20 cellular contexts compared by ENCODE assay signal in the genomic region with DNA sequence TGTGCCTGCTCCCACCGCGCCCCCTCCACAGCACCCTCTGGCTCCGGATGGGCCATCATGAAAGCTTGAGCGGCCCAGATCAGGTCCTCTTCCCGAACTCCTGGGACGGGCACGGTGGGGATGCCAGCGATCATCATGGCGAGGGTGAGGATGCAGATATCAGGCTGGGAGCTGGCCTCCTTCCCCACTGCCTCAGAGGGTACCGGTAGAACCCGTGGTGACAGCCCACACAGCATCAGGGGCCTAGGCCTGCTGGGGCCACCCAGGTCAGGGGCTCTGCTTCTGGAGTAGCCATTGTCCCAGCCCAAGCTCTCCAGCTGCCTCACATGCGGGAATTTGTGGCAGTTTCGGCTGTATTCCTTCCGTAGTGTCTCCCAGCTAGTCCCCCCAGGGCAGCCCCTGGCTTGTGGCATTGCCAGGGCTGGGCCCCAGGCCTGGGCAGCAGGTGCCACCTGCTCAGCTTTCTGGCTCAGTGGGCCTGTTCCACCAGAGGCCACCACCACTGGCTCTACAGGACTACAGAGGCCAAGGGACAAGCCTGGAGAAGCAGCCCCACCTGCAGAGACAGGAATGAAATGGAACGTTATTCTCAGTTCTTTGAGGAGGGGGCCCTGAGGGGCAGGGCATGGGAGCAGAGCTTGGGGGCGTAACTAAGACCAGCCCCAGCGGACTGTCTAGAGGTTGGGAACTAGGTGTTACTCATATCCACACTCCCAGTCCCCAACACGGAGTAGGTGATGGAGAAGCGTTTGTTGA. TPM values are rescaled to one million over a fixed set of nuclear protein-coding genes. Genes with fewer than 3 reads are reported as not detected.
A peak's percentile ranks its signal among the peaks of the same experiment; 100 is the strongest.
DNase-seq lines count a peak whose midpoint lies in the region; ATAC-seq, FAIRE-seq and TF ChIP-seq lines count a peak whose summit lies in the region.
"Had no signal": no experiment of that assay in that cellular context is flagged by ENCODE, and none has a peak within 500 bp of the region (broad histone marks: within the 10 kb centered on the region; RNA-seq: fewer than 3 reads in every experiment).

No MANE protein-coding gene starts in this region.

- CTCF ChIA-PET in GM12878 (lab: Yijun Ruan, JAX): interaction anchor here (1.0 kb wide), 1 partner anchor 83 kb away, joined by 4 read pairs; no protein-coding TSS in a partner anchor

- no peak for TF ChIP-seq EP300 in GM12878 (IDR thresholded peaks at IDR 0.05; ENCODE audit: borderline replicate concordance in 1 of 2, control insufficient read depth in 1 of 2, low read depth in 2 of 2, low read length in 2 of 2)

- in situ Hi-C loops in GM12878 (cut with MboI): no loop called here

- RAD21 ChIA-PET in GM12878 (lab: Charles Lee; ENCODE audit: unreplicated experiment): no interaction called here

- TF ChIP-seq CTCF in GM12878 (IDR thresholded peaks at IDR 0.05 in 2 of 3, conservative IDR thresholded peaks at IDR 0.05 in 1 of 3; ENCODE audit: control insufficient read depth in 2 of 3, extremely low read depth in 1 of 3, insufficient read depth in 1 of 3, low read depth in 3 of 3, low read length in 3 of 3): no peak
- TF ChIP-seq CTCF in neural crest cell (conservative IDR thresholded peaks at IDR 0.05): no peak

- no peak overlapping the region for H3K4me3 ChIP-seq in GM12878
- H3K4me3 ChIP-seq: BLaER1, GM23338, MG63, SK-N-MC had no signal

- H3K27me3 ChIP-seq in GM12878 (replicated peaks in 1 of 2; ENCODE audit: control insufficient read depth in 2 of 2, insufficient read depth in 2 of 2, low read length in 1 of 2): no peaks in the 10 kb centered on the region
- H3K27me3 ChIP-seq: BLaER1, MG63 had no signal

- peaks cover 14% of the 10 kb centered on the region for H3K36me3 Mint-ChIP-seq in activated naive CD4-positive, alpha-beta T cell treated with anti-CD3 and anti-CD28 coated beads, Interleukin-2, amount 50 U/mL, for 24 hours
- peaks cover 2% of the 10 kb centered on the region for H3K36me3 Mint-ChIP-seq in neural crest cell (ENCODE audit: low read depth)

- H4K20me1 ChIP-seq in GM12878 (ENCODE audit: control insufficient read depth, insufficient read depth): no peaks in the 10 kb centered on the region

- intact Hi-C loops in GM12878 (cut with micrococcal nuclease; ENCODE audit: unreplicated experiment): no loop called here

- no peak overlapping the region for H3K4me2 ChIP-seq in GM12878 (ENCODE audit: control insufficient read depth, insufficient read depth)
- H3K4me2 ChIP-seq: BLaER1, GM23338 had no signal

- peaks cover 13% of the 10 kb centered on the region for H3K79me2 ChIP-seq in GM12878 (ENCODE audit: control insufficient read depth, insufficient read depth, low read length)

- TF ChIP-seq POLR2A in GM12878 (IDR thresholded peaks at IDR 0.05; ENCODE audit: low read depth, low read length): peak; percentile 46

- H3K4me1 ChIP-seq in GM12878 (ENCODE audit: control insufficient read depth, insufficient read depth, low read length): peaks cover 20% of the 10 kb centered on the region

- no peak overlapping the region for H3K4me3 Mint-ChIP-seq in activated naive CD4-positive, alpha-beta T cell treated with anti-CD3 and anti-CD28 coated beads, Interleukin-2, amount 50 U/mL, for 24 hours
- H3K4me3 Mint-ChIP-seq in neural crest cell: peak overlapping the region; percentile 44
- H3K4me3 Mint-ChIP-seq: GM23338 had no signal

- 96% methylated on average over 19 of the region's 19 CpGs for WGBS in GM12878 (ENCODE audit: insufficient coverage, insufficient replicate concordance, low lambda C conversion rate, missing lambda C conversion rate)

- FAIRE-seq in GM12878 (lab: Jason Lieb, UNC): no peak
- FAIRE-seq: D721Med had no signal

- no peak for ATAC-seq in GM12878
- ATAC-seq: GM23338, Panc1 had no signal

- H3K9ac ChIP-seq in GM12878 (ENCODE audit: control insufficient read depth, insufficient read depth, low read length): no peak overlapping the region
- H3K9ac ChIP-seq: BLaER1 had no signal

- H3K27ac Mint-ChIP-seq in activated naive CD4-positive, alpha-beta T cell treated with anti-CD3 and anti-CD28 coated beads, Interleukin-2, amount 50 U/mL, for 24 hours: peak overlapping the region; percentile 59
- no peak overlapping the region for H3K27ac Mint-ChIP-seq in neural crest cell (ENCODE audit: unreplicated experiment)
- H3K27ac Mint-ChIP-seq: GM23338 had no signal

- H2AFZ ChIP-seq in GM12878 (ENCODE audit: control insufficient read depth, low read depth, low read length): no peak overlapping the region
- H2AFZ ChIP-seq: GM23338 had no signal

- no peaks in the 10 kb centered on the region for H3K9me3 ChIP-seq in KOPT-K1 (ENCODE audit: insufficient read depth, low read length, poor library complexity, severe bottlenecking)
- no peaks in the 10 kb centered on the region for H3K9me3 ChIP-seq in GM12878 (replicated peaks; ENCODE audit: control insufficient read depth, insufficient read depth, low read length)
- H3K9me3 ChIP-seq: BLaER1, MG63 had no signal

- POLR2A ChIA-PET in GM12878 (lab: Charles Lee): interaction anchor here (0.8 kb wide), 1 partner anchor 84 kb away, joined by 3 read pairs; no protein-coding TSS in a partner anchor

- H3K36me3 ChIP-seq in KOPT-K1 (ENCODE audit: insufficient read depth, low read length) (peaks cover 32% of the 10 kb centered on the region), GM12878 (ENCODE audit: control insufficient read depth in 2 of 2, insufficient read depth in 2 of 2, low read length in 1 of 2) (peaks cover 5 to 11% of the 10 kb centered on the region in 2 experiments; a peak in 2 of 4 replicates)

- no peak for TF ChIP-seq RAD21 in GM12878 (IDR thresholded peaks at IDR 0.05; ENCODE audit: insufficient read depth, low read depth, low read length)

- peaks cover 57% of the 10 kb centered on the region for H3K4me1 Mint-ChIP-seq in activated naive CD4-positive, alpha-beta T cell treated with anti-CD3 and anti-CD28 coated beads, Interleukin-2, amount 50 U/mL, for 24 hours
- H3K4me1 Mint-ChIP-seq in neural crest cell: peaks cover 19% of the 10 kb centered on the region

- DNase-seq in activated naive CD4-positive, alpha-beta T cell treated with Interleukin-2 at 50 U/mL for 16 hours: no peak
- DNase-seq in GM12878 (ENCODE audit: low read depth, low spot score): no peak
- DNase-seq in neural crest cell (ENCODE audit: low read depth, low spot score): no peak
- DNase-seq in NCI-H526 treated with DMSO at 0.1 percent for 48 hours (lab: John Stamatoyannopoulos, UW): no peak
- no peak for DNase-seq in NCI-H1048 (lab: John Stamatoyannopoulos, UW)
- DNase-seq: CD4-positive, CD25-positive, alpha-beta regulatory T cell; HCEC 1CT; MG63; NCI-H2029; NCI-H446 treated with DMSO at 0.1 percent for 48 hours; NCI-H526; SIG-M5 had no signal

- BruUV-seq in GM12878 (replicated peaks; lab: Mats Ljungman, UMichigan): no TSS peak

- peak overlapping the region; percentile 23 for H3K27ac ChIP-seq in KOPT-K1 (ENCODE audit: low read depth, low read length, poor library complexity, severe bottlenecking)
- no peak overlapping the region for H3K27ac ChIP-seq in GM12878 (ENCODE audit: control insufficient read depth, insufficient read depth)
- H3K27ac ChIP-seq: BLaER1, HL-60, SK-N-MC had no signal

- no peaks in the 10 kb centered on the region for H3K9me3 Mint-ChIP-seq in activated naive CD4-positive, alpha-beta T cell treated with anti-CD3 and anti-CD28 coated beads, Interleukin-2, amount 50 U/mL, for 24 hours
- H3K9me3 Mint-ChIP-seq in neural crest cell: no peaks in the 10 kb centered on the region
- H3K9me3 Mint-ChIP-seq: CD4-positive, CD25-positive, alpha-beta regulatory T cell had no signal

- H3K27me3 Mint-ChIP-seq in activated naive CD4-positive, alpha-beta T cell treated with anti-CD3 and anti-CD28 coated beads, Interleukin-2, amount 50 U/mL, for 24 hours: no peaks in the 10 kb centered on the region
- peaks cover 8% of the 10 kb centered on the region for H3K27me3 Mint-ChIP-seq in neural crest cell (ENCODE audit: low read depth)
- H3K27me3 Mint-ChIP-seq: CD4-positive, CD25-positive, alpha-beta regulatory T cell had no signal

- SMC1A ChIA-PET in GM12878 (lab: Charles Lee; ENCODE audit: uncharacterized antibody, unreplicated experiment): no interaction called here

RNA-seq across cellular contexts. Expression of a gene that starts 0.7 kb away (rescaled TPM):
- total RNA-seq in GM12878 (2013; cell fraction: nucleolus; rRNA removed): 4.5 and 5.3 TPM in 2 replicates
- total RNA-seq in GM12878 (2014; rRNA removed) (2.9 TPM in 2 replicates), GM12878 (2014; rRNA removed; fragmentation: Illumina TruSeq; extraction: Trizol) (1.3 and 1.5 TPM in 2 replicates), GM12878 (2021) (1.0 and 2.4 TPM in 2 replicates), neural crest cell (0.41 and 2.2 TPM in 2 replicates)
- not detected for polyA plus RNA-seq in GM12878 (2011; ENCODE audit: low read depth)
- polyA plus RNA-seq in GM12878 (2011; rRNA removed) (0.16 and 0.34 TPM in 2 replicates), GM12878 (2014; fragmentation: Illumina TruSeq; extraction: Trizol) (0.47 and 0.62 TPM in 2 replicates), GM12878 (2014; fragmentation: Nextera tagmentation; extraction: Ambion mirVana) (not detected), GM12878 (2014; rRNA removed) (2.4 and 3.4 TPM in 2 replicates), GM12878 (2016; fragmentation: Nextera tagmentation; extraction: Ambion mirVana) (under 1 TPM in 1 of 2 experiments, not detected in 1; 0.28 TPM)
- polyA plus RNA-seq in GM12878 (2011; cell fraction: cytosol; rRNA removed): 0.45 and 0.64 TPM in 2 replicates
- polyA plus RNA-seq in GM12878 (2011; cell fraction: nucleus; rRNA removed): 1.3 and 2.1 TPM in 2 replicates
- 0.31 and 0.77 TPM in 2 replicates for polyA plus RNA-seq in GM12878 (2012)
- 0.82 TPM in 1 of 2 replicates, not detected in the other for polyA minus RNA-seq in GM12878 (2011; rRNA and poly(A)+ RNA removed)
- polyA minus RNA-seq in GM12878 (2011; cell fraction: cytosol; rRNA and poly(A)+ RNA removed): not detected in 2 replicates
- 1.7 and 3.2 TPM in 2 replicates for polyA minus RNA-seq in GM12878 (2011; cell fraction: nucleus; rRNA and poly(A)+ RNA removed)
- polyA plus RNA-seq: CD4-positive, CD25-positive, alpha-beta regulatory T cell; GM23338 had no signal

RNA-seq across cellular contexts. Expression of a gene that starts 4.2 kb away (rescaled TPM):
- 9.5 and 9.7 TPM in 2 replicates for total RNA-seq in GM12878 (2013; cell fraction: nucleolus; rRNA removed)
- total RNA-seq in GM12878 (2014; rRNA removed) (5.8 and 7.0 TPM in 2 replicates), GM12878 (2014; rRNA removed; fragmentation: Illumina TruSeq; extraction: Trizol) (1.2 TPM in 2 replicates), GM12878 (2021) (4.7 and 5.7 TPM in 2 replicates), neural crest cell (3.3 and 3.5 TPM in 2 replicates)
- 0.46 TPM for polyA plus RNA-seq in GM12878 (2011; ENCODE audit: low read depth)
- polyA plus RNA-seq in GM12878 (2011; rRNA removed) (0.42 and 0.53 TPM in 2 replicates), GM12878 (2014; fragmentation: Illumina TruSeq; extraction: Trizol) (1.0 TPM in 1 of 2 replicates, not detected in the other), GM12878 (2014; fragmentation: Nextera tagmentation; extraction: Ambion mirVana) (1 to 10 TPM in 1 of 2 experiments, under 1 TPM in 1; 0.97 to 1.8 TPM), GM12878 (2014; rRNA removed) (6.5 and 6.9 TPM in 2 replicates), GM12878 (2016; fragmentation: Nextera tagmentation; extraction: Ambion mirVana) (1 to 10 TPM; 3.7 to 4.1 TPM)
- polyA plus RNA-seq in GM12878 (2011; cell fraction: cytosol; rRNA removed): 1.3 and 2.1 TPM in 2 replicates
- polyA plus RNA-seq in GM12878 (2011; cell fraction: nucleus; rRNA removed): 2.0 and 2.8 TPM in 2 replicates
- polyA plus RNA-seq in GM12878 (2012): 2.4 and 3.4 TPM in 2 replicates
- 0.22 and 2.3 TPM in 2 replicates for polyA minus RNA-seq in GM12878 (2011; rRNA and poly(A)+ RNA removed)
- polyA minus RNA-seq in GM12878 (2011; cell fraction: cytosol; rRNA and poly(A)+ RNA removed): 1.1 and 1.9 TPM in 2 replicates
- polyA minus RNA-seq in GM12878 (2011; cell fraction: nucleus; rRNA and poly(A)+ RNA removed): 2.4 and 5.9 TPM in 2 replicates

RNA-seq across cellular contexts. Expression of a gene that starts 4.4 kb away (rescaled TPM):
- 84.3 and 84.6 TPM in 2 replicates for total RNA-seq in GM12878 (2013; cell fraction: nucleolus; rRNA removed)
- total RNA-seq in GM12878 (2014; rRNA removed) (21.6 and 29.1 TPM in 2 replicates), GM12878 (2014; rRNA removed; fragmentation: Illumina TruSeq; extraction: Trizol) (19.5 and 21.7 TPM in 2 replicates), GM12878 (2021) (41.5 and 42.1 TPM in 2 replicates), neural crest cell (49.7 and 55.3 TPM in 2 replicates)
- polyA plus RNA-seq in GM12878 (2011; ENCODE audit: low read depth): 20.7 TPM
- polyA plus RNA-seq in GM12878 (2011; rRNA removed) (16.3 and 30.3 TPM in 2 replicates), GM12878 (2014; fragmentation: Illumina TruSeq; extraction: Trizol) (37.9 and 47.1 TPM in 2 replicates), GM12878 (2014; fragmentation: Nextera tagmentation; extraction: Ambion mirVana) (1 to 10 TPM; 7.1 to 8.6 TPM), GM12878 (2014; rRNA removed) (42.2 and 44.1 TPM in 2 replicates), GM12878 (2016; fragmentation: Nextera tagmentation; extraction: Ambion mirVana) (10 to 100 TPM; 61.0 to 67.0 TPM)
- polyA plus RNA-seq in GM12878 (2011; cell fraction: cytosol; rRNA removed): 50.5 and 59.5 TPM in 2 replicates
- 150 and 165 TPM in 2 replicates for polyA plus RNA-seq in GM12878 (2011; cell fraction: nucleus; rRNA removed)
- 37.9 and 40.3 TPM in 2 replicates for polyA plus RNA-seq in GM12878 (2012)
- polyA minus RNA-seq in GM12878 (2011; rRNA and poly(A)+ RNA removed): 50.5 and 51.0 TPM in 2 replicates
- polyA minus RNA-seq in GM12878 (2011; cell fraction: cytosol; rRNA and poly(A)+ RNA removed): 19.1 and 22.4 TPM in 2 replicates
- 56.5 and 84.8 TPM in 2 replicates for polyA minus RNA-seq in GM12878 (2011; cell fraction: nucleus; rRNA and poly(A)+ RNA removed)

RNA-seq across cellular contexts. Expression of a gene that starts 5.7 kb away (rescaled TPM):
- total RNA-seq in GM12878 (2013; cell fraction: nucleolus; rRNA removed): 13.7 and 13.8 TPM in 2 replicates
- 14.2 and 16.0 TPM in 2 replicates for total RNA-seq in GM12878 (2014; rRNA removed)
- total RNA-seq in GM12878 (2014; rRNA removed; fragmentation: Illumina TruSeq; extraction: Trizol): 7.1 and 7.7 TPM in 2 replicates
- 9.9 and 10.6 TPM in 2 replicates for total RNA-seq in GM12878 (2021)
- polyA plus RNA-seq in GM12878 (2011; ENCODE audit: low read depth): 6.0 TPM
- 4.2 and 7.7 TPM in 2 replicates for polyA plus RNA-seq in GM12878 (2011; rRNA removed)
- polyA plus RNA-seq in GM12878 (2011; cell fraction: cytosol; rRNA removed): 9.9 and 10.8 TPM in 2 replicates
- 11.5 and 12.7 TPM in 2 replicates for polyA plus RNA-seq in GM12878 (2011; cell fraction: nucleus; rRNA removed)
- 8.1 and 9.9 TPM in 2 replicates for polyA plus RNA-seq in GM12878 (2012)
- polyA plus RNA-seq in GM12878 (2014; fragmentation: Illumina TruSeq; extraction: Trizol): 6.8 and 10.5 TPM in 2 replicates
- polyA plus RNA-seq in GM12878 (2014; fragmentation: Nextera tagmentation; extraction: Ambion mirVana): 1 to 10 TPM; 2.4 to 2.5 TPM
- 9.4 and 10.1 TPM in 2 replicates for polyA plus RNA-seq in GM12878 (2014; rRNA removed)
- 1 to 10 TPM; 9.7 to 9.9 TPM for polyA plus RNA-seq in GM12878 (2016; fragmentation: Nextera tagmentation; extraction: Ambion mirVana)
- polyA minus RNA-seq in GM12878 (2011; rRNA and poly(A)+ RNA removed): 18.4 and 23.4 TPM in 2 replicates
- polyA minus RNA-seq in GM12878 (2011; cell fraction: cytosol; rRNA and poly(A)+ RNA removed): 6.8 and 7.5 TPM in 2 replicates
- polyA minus RNA-seq in GM12878 (2011; cell fraction: nucleus; rRNA and poly(A)+ RNA removed): 6.0 and 11.6 TPM in 2 replicates
- total RNA-seq in neural crest cell: 16.6 and 17.0 TPM in 2 replicates

RNA-seq across cellular contexts. Expression of a gene that starts 25.2 kb away (rescaled TPM):
- 14.6 and 15.7 TPM in 2 replicates for total RNA-seq in GM12878 (2013; cell fraction: nucleolus; rRNA removed)
- total RNA-seq in GM12878 (2014; rRNA removed): 9.2 and 10.6 TPM in 2 replicates
- 4.0 and 4.1 TPM in 2 replicates for total RNA-seq in GM12878 (2014; rRNA removed; fragmentation: Illumina TruSeq; extraction: Trizol)
- 9.7 and 10.8 TPM in 2 replicates for total RNA-seq in GM12878 (2021)
- 5.7 TPM for polyA plus RNA-seq in GM12878 (2011; ENCODE audit: low read depth)
- polyA plus RNA-seq in GM12878 (2011; rRNA removed): 3.1 and 4.9 TPM in 2 replicates
- polyA plus RNA-seq in GM12878 (2011; cell fraction: cytosol; rRNA removed): 8.8 and 9.1 TPM in 2 replicates
- 4.1 and 4.6 TPM in 2 replicates for polyA plus RNA-seq in GM12878 (2011; cell fraction: nucleus; rRNA removed)
- 11.3 and 16.6 TPM in 2 replicates for polyA plus RNA-seq in GM12878 (2012)
- polyA plus RNA-seq in GM12878 (2014; fragmentation: Illumina TruSeq; extraction: Trizol): 2.6 and 6.1 TPM in 2 replicates
- 1 to 10 TPM; 1.6 TPM for polyA plus RNA-seq in GM12878 (2014; fragmentation: Nextera tagmentation; extraction: Ambion mirVana)
- polyA plus RNA-seq in GM12878 (2014; rRNA removed): 9.1 and 9.9 TPM in 2 replicates
- 10 to 100 TPM; 12.4 to 17.0 TPM for polyA plus RNA-seq in GM12878 (2016; fragmentation: Nextera tagmentation; extraction: Ambion mirVana)
- polyA minus RNA-seq in GM12878 (2011; rRNA and poly(A)+ RNA removed): 2.6 and 6.4 TPM in 2 replicates
- 0.62 and 0.94 TPM in 2 replicates for polyA minus RNA-seq in GM12878 (2011; cell fraction: cytosol; rRNA and poly(A)+ RNA removed)
- 0.77 and 1.5 TPM in 2 replicates for polyA minus RNA-seq in GM12878 (2011; cell fraction: nucleus; rRNA and poly(A)+ RNA removed)
- 56.6 and 61.0 TPM in 2 replicates for total RNA-seq in neural crest cell
